Comparison of ENCODE assay signal across 7 cellular contexts in genomic region chr14:64507376-64508156, GRCh38. TPM values are rescaled to one million over a fixed set of nuclear protein-coding genes. Genes with fewer than 3 reads are reported as not detected.
DNase-seq lines count a peak whose midpoint lies in the region; TF ChIP-seq lines count a peak whose summit lies in the region.

No MANE protein-coding gene starts in this region.

- TF ChIP-seq CTCF in GM12875 (IDR thresholded peaks at IDR 0.05; ENCODE audit: borderline replicate concordance, insufficient read depth, low read depth, low read length) (no peak), spleen (IDR thresholded peaks at IDR 0.05 in 8 of 11, conservative IDR thresholded peaks at IDR 0.05 in 3 of 11) (no peak), sigmoid colon (IDR thresholded peaks at IDR 0.05) (no peak)

- H3K4me1 ChIP-seq in endocrine pancreas (ENCODE audit: control insufficient read depth, insufficient read depth, low read length) (peaks cover 4% of the 10 kb centered on the region), spleen (peaks cover 41 to 80% (median 70%) of the 10 kb centered on the region in 6 donors), sigmoid colon (peaks cover 0 to 62% (median 47%) of the 10 kb centered on the region in 4 donors)

- H3K36me3 ChIP-seq in endocrine pancreas (ENCODE audit: control insufficient read depth, insufficient read depth, low read length) (no peaks in the 10 kb centered on the region), spleen (no peaks in the 10 kb centered on the region), sigmoid colon (no peaks in the 10 kb centered on the region)

- no peak overlapping the region for H3K9ac ChIP-seq in endocrine pancreas (ENCODE audit: control insufficient read depth, insufficient read depth, low read length)

- no peak for TF ChIP-seq EP300 in sigmoid colon (IDR thresholded peaks at IDR 0.05)

- H3K27ac ChIP-seq in spleen (peak overlapping the region in 7 of 8 donors; percentile 99 to 100 (median 99)), sigmoid colon (peak overlapping the region in 1 of 4 donors; percentile 15)

- peak overlapping the region; percentile 53 for H3K4me3 ChIP-seq in GM12875 (ENCODE audit: low read depth, low read length)
- peak overlapping the region; percentile 35 for H3K4me3 ChIP-seq in endocrine pancreas (ENCODE audit: control insufficient read depth, insufficient read depth, low read length)
- peak overlapping the region in 3 of 8 donors; percentile 79 to 88 (median 88) for H3K4me3 ChIP-seq in spleen
- H3K4me3 ChIP-seq in sigmoid colon, result no peak overlapping the region

- H3K27me3 ChIP-seq in endocrine pancreas (ENCODE audit: control insufficient read depth, insufficient read depth, low read length), result no peaks in the 10 kb centered on the region
- H3K27me3 ChIP-seq in spleen (replicated peaks in 1 of 7), result no peaks in the 10 kb centered on the region
- H3K27me3 ChIP-seq in sigmoid colon, result no peaks in the 10 kb centered on the region

- H3K9me3 ChIP-seq in endocrine pancreas (ENCODE audit: control insufficient read depth, low read length) (no peaks in the 10 kb centered on the region), spleen (no peaks in the 10 kb centered on the region), sigmoid colon (no peaks in the 10 kb centered on the region)

- intact Hi-C loops in spleen (cut with DNase I; ENCODE audit: low total_unique reads) (no loop called here), sigmoid colon (cut with DNase I) (no loop called here)

- TF ChIP-seq POLR2A in spleen (IDR thresholded peaks at IDR 0.05), result no peak
- TF ChIP-seq POLR2A in sigmoid colon (IDR thresholded peaks at IDR 0.05), result no peak

- 43 to 70% (median 57%) methylated on average over 4 of the region's 4 CpGs for WGBS in spleen, 5 donors
- WGBS in sigmoid colon, 2 donors, result 60 to 74% methylated on average over 4 of the region's 4 CpGs

- DNase-seq in RPMI8226, result peak; percentile 17
- no peak for DNase-seq in spleen
- no peak for DNase-seq in iPS-NIHi11 (ENCODE audit: low spot score)
- DNase-seq in globus pallidus (ENCODE audit: low spot score), result no peak
- DNase-seq in sigmoid colon, result no peak

RNA-seq across cellular contexts. Expression of gene ZBTB1, which starts 3.0 kb away (rescaled TPM):
- total RNA-seq in spleen, result 10 to 100 TPM; 51.7 to 84.2 (median 66.9) TPM
- 10 to 100 TPM; 25.4 to 31.3 (median 27.5) TPM for polyA plus RNA-seq in spleen
- total RNA-seq in sigmoid colon, result 10 to 100 TPM; 37.2 to 52.9 (median 45.3) TPM
- polyA plus RNA-seq in sigmoid colon, result 10 to 100 TPM in 1 of 3 donors, 1 to 10 TPM in 2; 6.0 to 17.4 (median 9.6) TPM

RNA-seq across cellular contexts. Expression of gene ZBTB25, which starts 3.9 kb away (rescaled TPM):
- 10 to 100 TPM; 14.7 to 27.5 (median 21.3) TPM for total RNA-seq in spleen
- polyA plus RNA-seq in spleen, result 1 to 10 TPM; 5.0 to 5.7 (median 5.5) TPM
- total RNA-seq in sigmoid colon, result 10 to 100 TPM in 3 of 4 donors, 1 to 10 TPM in 1; 9.6 to 24.6 (median 11.8) TPM
- 1 to 10 TPM in 2 of 3 donors, under 1 TPM in 1; 0.69 to 5.0 (median 1.8) TPM for polyA plus RNA-seq in sigmoid colon

RNA-seq across cellular contexts. Expression of gene HSPA2, which starts 33.0 kb away (rescaled TPM):
- 10 to 100 TPM; 15.2 to 53.8 (median 31.4) TPM for total RNA-seq in spleen
- 10 to 100 TPM in 1 of 3 donors, 1 to 10 TPM in 2; 3.9 to 10.8 (median 6.0) TPM for polyA plus RNA-seq in spleen
- 100 to 1,000 TPM in 2 of 4 donors, 10 to 100 TPM in 2; 80.3 to 172 (median 102) TPM for total RNA-seq in sigmoid colon
- polyA plus RNA-seq in sigmoid colon, result 10 to 100 TPM; 28.7 to 37.2 (median 34.3) TPM

RNA-seq across cellular contexts. Expression of gene PPP1R36, which starts 42.2 kb away (rescaled TPM):
- total RNA-seq in spleen (1 to 10 TPM in 2 of 7 donors, under 1 TPM in 3, not detected in 2; 0.30 to 1.1 (median 0.72) TPM), sigmoid colon (1 to 10 TPM in 2 of 4 donors, not detected in 2; 1.1 to 2.2 TPM)
- polyA plus RNA-seq in spleen (under 1 TPM; 0.26 to 0.48 (median 0.36) TPM), sigmoid colon (1 to 10 TPM; 2.3 to 8.6 (median 8.4) TPM)

RNA-seq across cellular contexts. Expression of gene AKAP5, which starts 42.3 kb away (rescaled TPM):
- 1 to 10 TPM in 5 of 7 donors, under 1 TPM in 2; 0.76 to 3.7 (median 1.8) TPM for total RNA-seq in spleen
- polyA plus RNA-seq in spleen, result under 1 TPM; 0.39 to 0.58 (median 0.56) TPM
- 1 to 10 TPM in 1 of 4 donors, under 1 TPM in 3; 0.33 to 1.7 (median 0.76) TPM for total RNA-seq in sigmoid colon
- polyA plus RNA-seq in sigmoid colon, result 1 to 10 TPM; 2.0 to 7.2 (median 4.4) TPM

Comparison
In these comparisons a context has a peak if more than half of its experiments do, and no peak if none do; other contexts are left out.
1. H3K4me3 ChIP-seq: peak in GM12875 (single experiment) and endocrine pancreas (single experiment); none in sigmoid colon (0 of 4).